In the genomic region with DNA sequence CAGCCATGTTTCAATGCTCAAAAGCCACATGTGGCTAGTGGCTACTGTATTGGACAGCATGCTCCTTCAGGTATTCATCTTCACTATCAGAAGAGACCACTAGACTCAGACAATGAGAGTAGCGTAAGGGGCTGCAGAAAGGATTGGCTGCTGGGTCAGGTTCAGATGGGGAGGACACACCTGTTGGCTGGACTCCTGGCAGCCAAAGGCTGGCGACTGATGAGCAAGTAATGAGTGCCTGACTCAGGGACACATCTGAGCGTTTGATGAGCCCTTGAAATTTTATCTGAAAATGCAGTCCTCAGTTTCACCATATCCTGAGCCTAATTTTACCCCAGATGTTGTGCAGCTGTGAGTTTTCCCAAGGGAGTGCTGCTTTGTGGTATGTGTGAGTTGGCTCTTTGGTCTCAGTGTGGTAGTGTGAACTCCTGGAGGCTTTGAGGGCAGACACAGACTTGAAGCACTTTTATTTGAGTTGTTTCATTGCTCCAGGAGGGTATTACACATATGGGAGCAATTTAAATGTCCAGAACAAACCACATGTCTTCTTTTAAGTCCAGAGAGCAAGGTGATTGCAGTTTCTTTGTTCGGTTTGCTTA, we compare ENCODE assay signal across 12 cellular contexts.
"Had no signal": no experiment of that assay in that cellular context is flagged by ENCODE, and none has a peak within 500 bp of the region (broad histone marks: within the 10 kb centered on the region; RNA-seq: fewer than 3 reads in every experiment).

No MANE protein-coding gene starts in this region.

- H3K27ac ChIP-seq: foreskin keratinocyte had no signal

- DNase-seq: activated CD4-positive, alpha-beta T cell treated with anti-CD3 and anti-CD28 coated beads for 48 hours; activated naive CD4-positive, alpha-beta T cell treated with anti-CD3 and anti-CD28 coated beads for 36 hours; foreskin keratinocyte; head of caudate nucleus; left cardiac atrium; naive thymus-derived CD8-positive, alpha-beta T cell; occipital lobe; stimulated activated CD4-positive, alpha-beta T cell treated with anti-CD3 and anti-CD28 coated beads, Interleukin-2, amount 100 ng/mL, for 48 hours; stimulated activated CD8-positive, alpha-beta memory T cell treated with anti-CD3 and anti-CD28 coated beads, Interleukin-4, amount 100 ng/mL, for 48 hours; T-helper 17 cell had no signal

- ATAC-seq: activated T-helper 17 cell treated with anti-CD3 and anti-CD28 coated beads, Interleukin-2, amount 50 U/mL, for 72 hours; foreskin keratinocyte; left cardiac atrium; naive thymus-derived CD8-positive, alpha-beta T cell; T-helper 17 cell; WTC11 had no signal

- H3K27me3 ChIP-seq: foreskin keratinocyte had no signal

- H3K4me1 ChIP-seq: foreskin keratinocyte had no signal
